In the genomic region with DNA sequence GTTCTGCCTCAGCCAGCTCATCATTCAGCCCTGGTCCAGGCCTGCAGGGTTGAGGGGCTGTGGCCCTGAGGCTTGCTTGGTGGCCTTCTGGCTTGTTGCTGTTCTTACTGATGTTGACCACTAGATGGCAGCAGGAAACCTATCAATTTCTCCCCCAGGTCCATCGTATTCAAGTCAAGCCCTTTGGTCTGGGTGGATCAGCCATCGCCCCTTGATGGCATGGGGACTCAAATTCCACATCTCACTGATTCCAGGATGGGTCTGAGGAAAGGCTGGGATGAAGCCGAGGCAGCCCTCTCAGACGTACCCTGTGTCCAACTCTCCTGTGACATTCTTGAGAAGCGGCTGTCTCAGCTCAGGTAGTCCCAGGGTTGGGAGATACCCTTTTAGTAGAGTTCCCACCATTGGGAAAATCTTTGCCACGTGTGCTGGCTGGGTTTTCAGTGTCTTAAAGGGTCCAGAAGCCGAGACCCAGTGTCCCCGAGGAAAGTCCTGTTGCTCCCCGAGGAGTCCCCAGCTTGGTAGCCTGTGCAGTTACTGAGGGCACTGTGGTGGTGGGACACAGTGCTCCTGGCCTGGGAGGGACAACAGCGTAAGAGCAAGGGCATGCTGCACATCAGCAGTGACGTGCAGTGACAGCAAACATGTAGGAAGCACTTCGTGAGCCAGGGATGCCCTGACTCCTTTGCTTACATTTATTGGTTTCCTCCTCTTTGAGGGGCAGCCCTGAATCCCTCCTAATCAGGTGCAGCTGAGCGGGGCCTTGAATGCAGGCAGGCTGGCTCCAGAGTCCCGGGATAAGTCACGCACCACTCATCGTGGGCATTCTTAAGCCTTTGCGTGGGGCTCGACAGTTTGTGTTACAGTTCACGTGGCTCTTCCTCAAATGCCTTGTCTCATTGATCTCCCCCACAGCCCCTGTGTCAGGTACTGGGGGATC, we compare ENCODE assay signal across 9 cellular contexts. TPM values are rescaled to one million over a fixed set of nuclear protein-coding genes. Genes with fewer than 3 reads are reported as not detected.
DNase-seq lines count a peak whose midpoint lies in the region; ATAC-seq, FAIRE-seq and TF ChIP-seq lines count a peak whose summit lies in the region.
"Had no signal": no experiment of that assay in that cellular context is flagged by ENCODE, and none has a peak within 500 bp of the region (broad histone marks: within the 10 kb centered on the region; RNA-seq: fewer than 3 reads in every experiment).

No MANE protein-coding gene starts in this region.

- no peak overlapping the region for H3K27ac ChIP-seq in keratinocyte (ENCODE audit: control insufficient read depth, insufficient read depth, low read length)
- H3K27ac ChIP-seq: epithelial cell of prostate had no signal

- TF ChIP-seq CTCF in bronchial epithelial cell (IDR thresholded peaks at IDR 0.05; ENCODE audit: insufficient read depth, low read length, severe bottlenecking) (peak; percentile 81), keratinocyte (optimal IDR thresholded peaks at IDR 0.05 in 1 of 3, IDR thresholded peaks at IDR 0.05 in 1 of 3, conservative IDR thresholded peaks at IDR 0.05 in 1 of 3; ENCODE audit: extremely low read depth in 1 of 3, insufficient read depth in 2 of 3, low read length in 3 of 3) (peak; percentile 76 to 85 (median 80))

- H3K4me1 ChIP-seq in keratinocyte (ENCODE audit: control insufficient read depth, extremely low read depth, insufficient read depth, low read length): peaks cover 3% of the 10 kb centered on the region

- peaks cover 11% of the 10 kb centered on the region for H4K20me1 ChIP-seq in keratinocyte (ENCODE audit: control insufficient read depth, extremely low read depth, insufficient read depth, low read length)

- H3K9me1 ChIP-seq in keratinocyte (ENCODE audit: control insufficient read depth, extremely low read depth, insufficient read depth, low read length): no peaks in the 10 kb centered on the region

- H3K4me2 ChIP-seq in keratinocyte (ENCODE audit: control insufficient read depth, extremely low read depth, insufficient read depth, low read depth, low read length): no peak overlapping the region

- DNase-seq in activated gamma-delta T cell treated with Interleukin-2 at 50 U/mL for 16 hours (peak; percentile 22), activated gamma-delta T cell (lab: John Stamatoyannopoulos, UW) (no peak), NCI-H1105 treated with DMSO at 0.1 percent for 48 hours (lab: John Stamatoyannopoulos, UW) (peak; percentile 76), T1000 (lab: John Stamatoyannopoulos, UW) (peak; percentile 59), bronchial epithelial cell (ENCODE audit: low read depth) (peak; percentile 69), keratinocyte (ENCODE audit: low read depth, low spot score) (no peak)
- DNase-seq in stimulated activated CD4-positive, alpha-beta T cell treated with anti-CD3 and anti-CD28 coated beads, Interleukin-2, amount 100 ng/mL, for 48 hours: peak; percentile 21 to 23

- H3K36me3 ChIP-seq in bronchial epithelial cell (ENCODE audit: control insufficient read depth, insufficient read depth, low read length): no peaks in the 10 kb centered on the region
- H3K36me3 ChIP-seq in keratinocyte (ENCODE audit: control insufficient read depth in 2 of 2, extremely low read depth in 1 of 2, insufficient read depth in 2 of 2, low read length in 2 of 2): peaks cover 0 to 4% of the 10 kb centered on the region in 2 experiments

- FAIRE-seq in bronchial epithelial cell (lab: Jason Lieb, UNC) (peak; percentile 83), keratinocyte (lab: Jason Lieb, UNC) (peak; percentile 86)

- H3K9ac ChIP-seq in keratinocyte (ENCODE audit: control insufficient read depth, extremely low read depth, insufficient read depth, low read length): no peak overlapping the region

- H3K4me3 ChIP-seq in bronchial epithelial cell (ENCODE audit: low read depth, low read length): no peak overlapping the region
- no peak overlapping the region for H3K4me3 ChIP-seq in keratinocyte (ENCODE audit: control insufficient read depth in 2 of 3, extremely low read depth in 1 of 3, insufficient read depth in 2 of 3, low read depth in 1 of 3, low read length in 3 of 3)

- dilution Hi-C loops in keratinocyte (cut with MboI; ENCODE audit: extremely low pct_ligation_motif_present, low sequenced_read_pairs): no loop called here

- peaks cover 4% of the 10 kb centered on the region for H3K79me2 ChIP-seq in keratinocyte (ENCODE audit: control insufficient read depth, insufficient read depth, low read length)

- ATAC-seq in GM21619 (IDR thresholded peaks at IDR 0.05; ENCODE audit: unreplicated experiment): no peak

- no peak overlapping the region for H2AFZ ChIP-seq in keratinocyte (ENCODE audit: control insufficient read depth, low read length)

- no peaks in the 10 kb centered on the region for H3K27me3 ChIP-seq in bronchial epithelial cell (ENCODE audit: control insufficient read depth, insufficient read depth, low read length)
- H3K27me3 ChIP-seq in keratinocyte (ENCODE audit: control insufficient read depth, extremely low read depth, insufficient read depth, low read length): no peaks in the 10 kb centered on the region

- no peaks in the 10 kb centered on the region for H3K9me3 ChIP-seq in keratinocyte (ENCODE audit: control insufficient read depth, low read depth, low read length)

RNA-seq across cellular contexts. Expression of gene TSPAN9, which starts 58.6 kb away (rescaled TPM):
- total RNA-seq in bronchial epithelial cell: 5.0 and 9.0 TPM in 2 replicates
- polyA plus RNA-seq in keratinocyte: 27.5 to 39.5 TPM (median 36.2 TPM) in 3 replicates
- 8.1 TPM for polyA plus RNA-seq in keratinocyte (2011; ENCODE audit: low read depth)
- 16.4 and 18.7 TPM in 2 replicates for polyA plus RNA-seq in keratinocyte (2011; cell fraction: cytosol; rRNA removed)
- polyA plus RNA-seq in keratinocyte (2011; cell fraction: nucleus; rRNA removed): 54.8 and 72.2 TPM in 2 replicates
- 9.1 and 32.9 TPM in 2 replicates for polyA plus RNA-seq in keratinocyte (2012; ENCODE audit: low replicate concordance)
- 29.9 to 42.2 TPM (median 33.7 TPM) in 3 replicates for polyA minus RNA-seq in keratinocyte
- 11.1 TPM for polyA minus RNA-seq in keratinocyte (2011; cell fraction: cytosol; rRNA and poly(A)+ RNA removed)
- 25.3 and 39.2 TPM in 2 replicates for polyA minus RNA-seq in keratinocyte (2011; cell fraction: nucleus; rRNA and poly(A)+ RNA removed)

Comparison
In these comparisons a context has a peak if more than half of its experiments do, and no peak if none do; other contexts are left out.
1. DNase-seq: peak in activated gamma-delta T cell treated with Interleukin-2 at 50 U/mL for 16 hours (single experiment), NCI-H1105 treated with DMSO at 0.1 percent for 48 hours (single experiment), T1000 (single experiment), bronchial epithelial cell (single experiment) and stimulated activated CD4-positive, alpha-beta T cell treated with anti-CD3 and anti-CD28 coated beads, Interleukin-2, amount 100 ng/mL, for 48 hours (2 of 2); none in activated gamma-delta T cell (single experiment) and keratinocyte (single experiment).